ENCODE assay signal across 19 cellular contexts in the genomic region with DNA sequence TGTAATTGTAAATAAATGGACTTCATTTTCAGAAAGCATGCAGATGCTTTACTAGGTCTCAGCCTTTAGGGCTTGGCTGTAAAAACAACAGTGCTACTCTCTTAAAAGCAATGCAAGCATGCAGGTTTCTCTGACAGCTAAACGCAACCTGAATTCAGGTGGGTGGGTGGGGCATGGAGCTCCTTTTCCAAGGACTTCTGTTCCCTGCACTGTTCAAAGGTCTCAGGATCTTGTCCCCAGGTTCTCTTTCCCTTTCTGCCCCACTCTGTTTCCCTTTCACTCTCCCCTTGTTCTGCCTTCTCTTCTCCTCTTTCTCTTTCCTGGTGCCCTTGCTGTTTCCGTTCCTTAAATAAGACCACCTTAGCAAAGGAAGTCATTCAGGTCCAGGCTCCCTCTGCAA.
DNase-seq lines count a peak whose midpoint lies in the region; ATAC-seq, FAIRE-seq and TF ChIP-seq lines count a peak whose summit lies in the region.
"Had no signal": no experiment of that assay in that cellular context is flagged by ENCODE, and none has a peak within 500 bp of the region (broad histone marks: within the 10 kb centered on the region; RNA-seq: fewer than 3 reads in every experiment).

No MANE protein-coding gene starts in this region.

- H3K36me3 ChIP-seq in H1 (ENCODE audit: control insufficient read depth in 2 of 4, insufficient read depth in 4 of 4, low read length in 3 of 4) = no peaks in the 10 kb centered on the region
- no peaks in the 10 kb centered on the region for H3K36me3 ChIP-seq in left lung
- H3K36me3 ChIP-seq in small intestine (ENCODE audit: control insufficient read depth in 2 of 2, insufficient read depth in 2 of 2, low read length in 2 of 2) = no peaks in the 10 kb centered on the region
- no peaks in the 10 kb centered on the region for H3K36me3 ChIP-seq in GM23248 (ENCODE audit: low read depth)
- no peaks in the 10 kb centered on the region for H3K36me3 ChIP-seq in right atrium auricular region

- H3K79me2 ChIP-seq in H1 (ENCODE audit: control insufficient read depth in 1 of 2, insufficient read depth in 2 of 2, low read length in 2 of 2) (no peaks in the 10 kb centered on the region), GM23248 (ENCODE audit: insufficient read depth) (no peaks in the 10 kb centered on the region)

- TF ChIP-seq CTCF in H1 (IDR thresholded peaks at IDR 0.05; ENCODE audit: control extremely low read depth in 1 of 3, insufficient read depth in 1 of 3, low read depth in 1 of 3, low read length in 3 of 3) (no peak), left lung (IDR thresholded peaks at IDR 0.05) (no peak), right atrium auricular region (IDR thresholded peaks at IDR 0.05) (no peak)

- in situ Hi-C loops in GM23248 (cut with MboI) = no loop called here

- H2BK20ac ChIP-seq in H1 (ENCODE audit: low read length) = no peak overlapping the region

- FAIRE-seq in H1 (lab: Jason Lieb, UNC) (no peak), small intestine (lab: Jason Lieb, UNC) (no peak)
- FAIRE-seq: A204.1, D721Med, G401.6, GM12891, GM18507 had no signal

- H3K9me3 ChIP-seq in H1 (ENCODE audit: insufficient read depth in 2 of 2, low read depth in 1 of 2, low read length in 1 of 2) (no peaks in the 10 kb centered on the region), left lung (no peaks in the 10 kb centered on the region), small intestine (ENCODE audit: control insufficient read depth, low read depth) (no peaks in the 10 kb centered on the region), GM23248 (ENCODE audit: low read depth) (no peaks in the 10 kb centered on the region), right atrium auricular region (no peaks in the 10 kb centered on the region)
- H3K9me3 ChIP-seq: Caco-2 had no signal

- H3K4me1 ChIP-seq in H1 (replicated peaks in 1 of 4; ENCODE audit: control insufficient read depth in 3 of 4, insufficient read depth in 4 of 4, low read length in 3 of 4) (no peaks in the 10 kb centered on the region), left lung (peaks cover 0 to 6% of the 10 kb centered on the region in 2 donors), small intestine (ENCODE audit: control insufficient read depth in 2 of 2, insufficient read depth in 1 of 2, low read depth in 1 of 2, low read length in 1 of 2) (peaks cover 0 to 5% of the 10 kb centered on the region in 2 donors), GM23248 (ENCODE audit: insufficient read depth) (no peaks in the 10 kb centered on the region), right atrium auricular region (no peaks in the 10 kb centered on the region)

- no peak for TF ChIP-seq POLR2A in H1 (IDR thresholded peaks at IDR 0.05; ENCODE audit: control extremely low read depth in 1 of 2, low read depth in 2 of 2, low read length in 2 of 2)

- H3K4me3 ChIP-seq in H1 (ENCODE audit: extremely low read depth in 1 of 4, insufficient read depth in 2 of 4, low read depth in 3 of 4, low read length in 4 of 4) = no peak overlapping the region
- H3K4me3 ChIP-seq in left lung = no peak overlapping the region
- H3K4me3 ChIP-seq in small intestine (ENCODE audit: low read depth in 1 of 2, low read length in 2 of 2) = no peak overlapping the region
- H3K4me3 ChIP-seq in GM23248 = no peak overlapping the region
- H3K4me3 ChIP-seq in right atrium auricular region = no peak overlapping the region

- TF ChIP-seq EP300 in H1 (IDR thresholded peaks at IDR 0.05; ENCODE audit: borderline replicate concordance in 1 of 2, low read depth in 2 of 2, low read length in 2 of 2) = no peak

- H2BK15ac ChIP-seq in H1 (ENCODE audit: low read length) = no peak overlapping the region

- H2BK12ac ChIP-seq in H1 (ENCODE audit: low read depth, low read length) = no peak overlapping the region

- no peaks in the 10 kb centered on the region for H3F3A ChIP-seq in GM23248 (ENCODE audit: insufficient read depth)

- H3K23me2 ChIP-seq in H1 (ENCODE audit: low read depth, low read length) = no peaks in the 10 kb centered on the region

- H3K79me1 ChIP-seq in H1 (ENCODE audit: low read depth, low read length) = no peaks in the 10 kb centered on the region

- H3K14ac ChIP-seq in H1 (ENCODE audit: insufficient read length) = no peak overlapping the region

- no peak overlapping the region for H3K18ac ChIP-seq in H1 (ENCODE audit: extremely low read depth, low read length)

- no peak overlapping the region for H2AK5ac ChIP-seq in H1 (ENCODE audit: low read depth, low read length)

- H3K9me2 ChIP-seq in GM23248 (ENCODE audit: insufficient read depth) = no peaks in the 10 kb centered on the region

- H3K4me2 ChIP-seq in H1 (ENCODE audit: insufficient read depth in 1 of 2, low read depth in 2 of 2, low read length in 2 of 2) = no peak overlapping the region
- H3K4me2 ChIP-seq in GM23248 (ENCODE audit: unreplicated experiment) = no peak overlapping the region

- no peak overlapping the region for H2BK5ac ChIP-seq in H1 (ENCODE audit: low read depth, low read length)

- peak; percentile 21 for ATAC-seq in left lung
- ATAC-seq: HCT116 had no signal

- H2BK120ac ChIP-seq in H1 (replicated peaks; ENCODE audit: low read depth, low read length) = no peak overlapping the region

- intact Hi-C loops in left lung (cut with DNase I) = no loop called here

- 80% methylated on average over 2 of the region's 2 CpGs; no CpG with 5 or more reads in 1 of the 2 experiments for WGBS in H1 (ENCODE audit: extremely low coverage in 1 of 2, insufficient coverage in 1 of 2, insufficient read length in 1 of 2, insufficient replicate concordance in 2 of 2, low coverage in 1 of 2, low lambda C conversion rate in 2 of 2, missing lambda C conversion rate in 1 of 2), 2 experiments
- 19 to 70% (median 40%) methylated on average over 2 of the region's 2 CpGs for WGBS in small intestine, 3 donors
- WGBS in GM23248 (ENCODE audit: low coverage in 1 of 2, low lambda C conversion rate in 2 of 2, missing lambda C conversion rate in 2 of 2), 2 experiments = 35 to 68% methylated on average over 2 of the region's 2 CpGs

- H3K23ac ChIP-seq in H1 (ENCODE audit: insufficient read length) = no peak overlapping the region

- H4K8ac ChIP-seq in H1 (ENCODE audit: extremely low read depth, insufficient read depth, low read length) = no peak overlapping the region

- H4K20me1 ChIP-seq in H1 (replicated peaks in 1 of 2; ENCODE audit: control insufficient read depth in 1 of 2, insufficient read depth in 2 of 2, low read length in 2 of 2) = no peaks in the 10 kb centered on the region
- H4K20me1 ChIP-seq in GM23248 (ENCODE audit: insufficient read depth) = no peaks in the 10 kb centered on the region

- H3K27me3 ChIP-seq in H1 (replicated peaks in 1 of 4; ENCODE audit: control insufficient read depth in 3 of 4, extremely low read depth in 1 of 4, insufficient read depth in 3 of 4, low read length in 3 of 4) = no peaks in the 10 kb centered on the region
- no peaks in the 10 kb centered on the region for H3K27me3 ChIP-seq in left lung
- no peaks in the 10 kb centered on the region for H3K27me3 ChIP-seq in small intestine (ENCODE audit: control insufficient read depth in 2 of 2, insufficient read depth in 2 of 2, low read length in 2 of 2)
- H3K27me3 ChIP-seq in GM23248 (replicated peaks; ENCODE audit: insufficient read depth) = no peaks in the 10 kb centered on the region
- no peaks in the 10 kb centered on the region for H3K27me3 ChIP-seq in right atrium auricular region

- TF ChIP-seq RAD21 in H1 (IDR thresholded peaks at IDR 0.05 in 1 of 2, conservative IDR thresholded peaks at IDR 0.05 in 1 of 2; ENCODE audit: low read depth in 2 of 2, low read length in 2 of 2) = no peak

- no peak overlapping the region for H4K5ac ChIP-seq in H1 (ENCODE audit: insufficient read length, low read depth, low read length)

- POLR2A ChIA-PET in H1 (lab: Charles Lee; ENCODE audit: partially characterized antibody) = no interaction called here

- CTCF ChIA-PET in H1 (lab: Charles Lee; ENCODE audit: partially characterized antibody) = interaction anchor here (0.6 to 1.0 kb wide), 3 partner anchors 14 to 957 kb away, joined by 3 read pairs; no protein-coding TSS in a partner anchor

- no peak overlapping the region for H4K91ac ChIP-seq in H1 (replicated peaks; ENCODE audit: insufficient read length, low read length)

- H3K56ac ChIP-seq in H1 (replicated peaks; ENCODE audit: insufficient read length, low read depth, low read length) = no peak overlapping the region

- peak overlapping the region; percentile 44; the same call in 1 of the 2 replicates for H2AFZ ChIP-seq in H1 (ENCODE audit: low read length)
- no peak overlapping the region for H2AFZ ChIP-seq in GM23248

- H3K4ac ChIP-seq in H1 (replicated peaks; ENCODE audit: insufficient read length, low read depth, low read length) = no peak overlapping the region

- H3K27ac ChIP-seq in H1 (ENCODE audit: low read depth, low read length) = no peak overlapping the region
- no peak overlapping the region for H3K27ac ChIP-seq in left lung
- peak overlapping the region in 1 of 2 donors; percentile 5 for H3K27ac ChIP-seq in small intestine (ENCODE audit: low read depth in 1 of 2, low read length in 1 of 2)
- no peak overlapping the region for H3K27ac ChIP-seq in GM23248
- no peak overlapping the region for H3K27ac ChIP-seq in right atrium auricular region
- H3K27ac ChIP-seq: C4-2B, HL-60 had no signal

- no peak overlapping the region for H3K9ac ChIP-seq in H1 (replicated peaks in 1 of 4; ENCODE audit: extremely low read depth in 1 of 4, low read depth in 3 of 4, low read length in 3 of 4)
- H3K9ac ChIP-seq in GM23248 = no peak overlapping the region

- DNase-seq in H1 (ENCODE audit: low read depth in 1 of 2, low spot score in 2 of 2) = no peak
- no peak for DNase-seq in left lung
- DNase-seq in small intestine = peak; percentile 40
- no peak for DNase-seq in GM23248
- no peak for DNase-seq in right atrium auricular region (ENCODE audit: low spot score)
- no peak for DNase-seq in effector CD4-positive, alpha-beta T cell
- DNase-seq: AML-193; Caco-2; CD4-positive, alpha-beta T cell; H7; HFFc6 had no signal

TF ChIP-seq in H1, 55 proteins besides CTCF, POLR2A, EP300 and RAD21 (continues in another document):
- TF ChIP-seq CBX5 (IDR thresholded peaks at IDR 0.05; ENCODE audit: low read depth, low read length) (no peak), EGR1 (IDR thresholded peaks at IDR 0.05; ENCODE audit: borderline replicate concordance, low read depth, low read length) (no peak), KDM4A (IDR thresholded peaks at IDR 0.05; ENCODE audit: low read depth, low read length, severe bottlenecking) (no peak), RXRA (IDR thresholded peaks at IDR 0.05; ENCODE audit: insufficient read depth, low read depth, low read length) (no peak), SP2 (IDR thresholded peaks at IDR 0.05; ENCODE audit: low read length) (no peak), SUZ12 (IDR thresholded peaks at IDR 0.05; ENCODE audit: low read length) (no peak), KDM1A (IDR thresholded peaks at IDR 0.05; ENCODE audit: borderline replicate concordance, low read length) (no peak), CHD2 (IDR thresholded peaks at IDR 0.05; ENCODE audit: low read length) (no peak), KDM5A (IDR thresholded peaks at IDR 0.05; ENCODE audit: low read length) (no peak)
- TF ChIP-seq, protein P1, sequence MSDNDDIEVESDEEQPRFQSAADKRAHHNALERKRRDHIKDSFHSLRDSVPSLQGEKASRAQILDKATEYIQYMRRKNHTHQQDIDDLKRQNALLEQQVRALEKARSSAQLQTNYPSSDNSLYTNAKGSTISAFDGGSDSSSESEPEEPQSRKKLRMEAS (IDR thresholded peaks at IDR 0.05) = no peak
